Comparison of ENCODE assay signal across 8 cellular contexts in genomic region chr7:106283831-106284515, GRCh38. TPM values are rescaled to one million over a fixed set of nuclear protein-coding genes. Genes with fewer than 3 reads are reported as not detected.
A peak's percentile ranks its signal among the peaks of the same experiment; 100 is the strongest.
DNase-seq lines count a peak whose midpoint lies in the region; ATAC-seq and TF ChIP-seq lines count a peak whose summit lies in the region.

No MANE protein-coding gene starts in this region.

- H3K27ac ChIP-seq in SJSA1 (0 out of 2 replicates have a peak overlapping the region, but pooled peaks have one; percentile 36), adipose tissue (ENCODE audit: low read depth, low read length) (peak overlapping the region; percentile 99), vagina (peak overlapping the region; percentile 98)

- peak; percentile 11 for ATAC-seq in GM19463 (IDR thresholded peaks at IDR 0.05; ENCODE audit: unreplicated experiment)
- ATAC-seq in left cardiac atrium = peak; percentile 0 to 6

- POLR2A ChIA-PET in BJ (lab: Charles Lee) = interaction anchor here (1.0 kb wide), 1 partner anchor 14 kb away, joined by 3 read pairs; no protein-coding TSS in a partner anchor

- H3K9me3 ChIP-seq in SJSA1 (replicated peaks) (no peaks in the 10 kb centered on the region), vagina (no peaks in the 10 kb centered on the region)

- no peak for TF ChIP-seq POLR2A in vagina (IDR thresholded peaks at IDR 0.05)

- no peaks in the 10 kb centered on the region for H3K36me3 ChIP-seq in BJ (ENCODE audit: control insufficient read depth, insufficient read depth, low read length)
- 0 out of 2 replicates have a peak, but pooled peaks cover 3% of the 10 kb centered on the region for H3K36me3 ChIP-seq in SJSA1
- H3K36me3 ChIP-seq in vagina = no peaks in the 10 kb centered on the region

- H3K4me3 ChIP-seq in BJ (ENCODE audit: low read depth, low read length) (peak overlapping the region; percentile 71), SJSA1 (peak overlapping the region; percentile 82), vagina (peak overlapping the region; percentile 82 to 87)

- 0 to 1% (median 0%) methylated on average over 33 to 43 of the region's 43 CpGs for WGBS in adipose tissue, 3 donors

- TF ChIP-seq CTCF in BJ (IDR thresholded peaks at IDR 0.05; ENCODE audit: insufficient read depth, low read depth, low read length) (no peak), vagina (IDR thresholded peaks at IDR 0.05) (no peak)

- CTCF ChIA-PET in BJ (lab: Yijun Ruan, JAX) = interaction anchor here (0.6 to 1.9 kb wide), 5 partner anchors 9 to 356 kb away, joined by 3 to 11 read pairs (median 4); no protein-coding TSS in a partner anchor

- intact Hi-C loops in left cardiac atrium (cut with DNase I) = loop anchor here in 1 of 2 donors (2.0 to 10.0 kb wide), 3 partner anchors 67 to 178 kb away; no protein-coding TSS in a partner anchor
- intact Hi-C loops in vagina (cut with DNase I) = loop anchor here (2.0 kb wide), 2 partner anchors 67 to 137 kb away; no protein-coding TSS in a partner anchor

- no peaks in the 10 kb centered on the region for H3K27me3 ChIP-seq in BJ (ENCODE audit: control insufficient read depth, insufficient read depth, low read length)
- H3K27me3 ChIP-seq in SJSA1 (replicated peaks) = no peaks in the 10 kb centered on the region
- H3K27me3 ChIP-seq in vagina = no peaks in the 10 kb centered on the region

- DNase-seq in BJ (ENCODE audit: low read depth) = no peak
- peak; percentile 20 for DNase-seq in HuH-7 (ENCODE audit: low spot score)
- DNase-seq in SJSA1 (ENCODE audit: low read depth in 1 of 2, low spot score in 2 of 2) = peak in 1 of 2 experiments; percentile 68
- peak; percentile 65 for DNase-seq in left cardiac atrium
- DNase-seq in pons (ENCODE audit: low spot score) = peak; percentile 63
- DNase-seq in vagina (ENCODE audit: extremely low spot score in 2 of 2) = no peak

- H3K4me1 ChIP-seq in SJSA1 (replicated peaks) (peaks cover 8% of the 10 kb centered on the region), vagina (peaks cover 44% of the 10 kb centered on the region)

RNA-seq across cellular contexts. Expression of gene NAMPT, which starts 0.8 kb away (rescaled TPM):
- 29.9 and 45.2 TPM in 2 replicates for polyA plus RNA-seq in BJ (2011; rRNA removed)
- 30.9 and 32.5 TPM in 2 replicates for polyA minus RNA-seq in BJ (2011; rRNA and poly(A)+ RNA removed)
- 50.9 and 61.5 TPM in 2 replicates for total RNA-seq in SJSA1 (2014; rRNA removed; shearing (Covaris generic))
- polyA plus RNA-seq in adipose tissue = 100 to 1,000 TPM in 2 of 3 donors, 10 to 100 TPM in 1; 39.1 to 720 (median 328) TPM
- total RNA-seq in left cardiac atrium = 100 to 1,000 TPM; 126 to 319 TPM
- 400 TPM for total RNA-seq in vagina

Comparison
In these comparisons a context has a peak if more than half of its experiments do, and no peak if none do; other contexts are left out.
1. DNase-seq: peak in HuH-7 (single experiment), left cardiac atrium (single experiment) and pons (single experiment); none in BJ (single experiment) and vagina (0 of 2).
2. H3K27ac ChIP-seq: peak in every context shown above with its lines; median percentile 99 in adipose tissue; 98 in vagina; 36 in SJSA1.
3. Peak in every context shown above with its lines, with median percentiles within 50 percentile points of each other: H3K4me3 ChIP-seq.